ENCODE assay signal across 8 cellular contexts in genomic region chr3:55486101-55486856, GRCh38. TPM values are rescaled to one million over a fixed set of nuclear protein-coding genes. Genes with fewer than 3 reads are reported as not detected.
DNase-seq lines count a peak whose midpoint lies in the region; ATAC-seq and TF ChIP-seq lines count a peak whose summit lies in the region.

No MANE protein-coding gene starts in this region.

- no peak overlapping the region for H3K27ac Mint-ChIP-seq in central memory CD8-positive, alpha-beta T cell (ENCODE audit: low read depth)

- H3K36me3 ChIP-seq in right lobe of liver = no peaks in the 10 kb centered on the region
- no peaks in the 10 kb centered on the region for H3K36me3 ChIP-seq in tibial artery

- peaks cover 4% of the 10 kb centered on the region for H3K9me3 Mint-ChIP-seq in central memory CD8-positive, alpha-beta T cell

- TF ChIP-seq POLR2A in right lobe of liver (IDR thresholded peaks at IDR 0.05) = peak; percentile 49

- no peaks in the 10 kb centered on the region for H3K9me3 ChIP-seq in right lobe of liver
- H3K9me3 ChIP-seq in tibial artery = no peaks in the 10 kb centered on the region

- peak overlapping the region; percentile 18 for H3K4me3 Mint-ChIP-seq in central memory CD8-positive, alpha-beta T cell

- H3K27ac ChIP-seq in right lobe of liver (peak overlapping the region; percentile 25 to 88 (median 55)), tibial artery (no peak overlapping the region)

- ATAC-seq in central memory CD8-positive, alpha-beta T cell (replicated peaks; ENCODE audit: extremely low read depth, poor library complexity, severe bottlenecking) = no peak
- ATAC-seq in right lobe of liver (peak; percentile 41 to 47 (median 44)), GM19455 (IDR thresholded peaks at IDR 0.05; ENCODE audit: unreplicated experiment) (no peak), HG02759 (IDR thresholded peaks at IDR 0.05; ENCODE audit: unreplicated experiment) (no peak)

- H3K4me1 Mint-ChIP-seq in central memory CD8-positive, alpha-beta T cell = peaks cover 5% of the 10 kb centered on the region

- WGBS in right lobe of liver (ENCODE audit: insufficient coverage, low coverage, low lambda C conversion rate, missing lambda C conversion rate) = 0% methylated on average over 12 of the region's 49 CpGs

- no peaks in the 10 kb centered on the region for H3K36me3 Mint-ChIP-seq in central memory CD8-positive, alpha-beta T cell (ENCODE audit: insufficient read depth)

- H3K4me3 ChIP-seq in right lobe of liver = peak overlapping the region; percentile 63 to 85 (median 77)
- H3K4me3 ChIP-seq in tibial artery = peak overlapping the region; percentile 54 to 71

- intact Hi-C loops in right lobe of liver (cut with DNase I) (loop anchor here (10.0 kb wide), 3 partner anchors 259 to 769 kb away; no protein-coding TSS in a partner anchor), tibial artery (cut with DNase I; ENCODE audit: low total_unique reads) (loop anchor here (5.0 kb wide), 1 partner anchor 766 kb away; no protein-coding TSS in a partner anchor)

- peaks cover 78% of the 10 kb centered on the region for H3K27me3 Mint-ChIP-seq in central memory CD8-positive, alpha-beta T cell

- DNase-seq in D341Med (ENCODE audit: low spot score) (peak; percentile 45), NCI-H1105 (lab: John Stamatoyannopoulos, UW) (peak; percentile 45), right lobe of liver (peak; percentile 66 to 83 (median 83)), tibial artery (no peak), SIG-M5 treated with dmso at 0.1 percent for 504 hours (lab: John Stamatoyannopoulos, UW; ENCODE audit: unreplicated experiment) (no peak)
- DNase-seq in central memory CD8-positive, alpha-beta T cell (ENCODE audit: low spot score in 2 of 2) = no peak

- H3K4me1 ChIP-seq in right lobe of liver (no peaks in the 10 kb centered on the region), tibial artery (peaks cover 0 to 69% (median 52%) of the 10 kb centered on the region in 4 donors)

- TF ChIP-seq CTCF in right lobe of liver (IDR thresholded peaks at IDR 0.05) (no peak), tibial artery (IDR thresholded peaks at IDR 0.05) (no peak)

- H3K27me3 ChIP-seq in right lobe of liver (no peaks in the 10 kb centered on the region), tibial artery (peaks cover 0 to 90% of the 10 kb centered on the region in 2 donors)

RNA-seq across cellular contexts. Expression of gene WNT5A, which starts 0.8 kb away (rescaled TPM):
- total RNA-seq in right lobe of liver = 1 to 10 TPM in 5 of 6 experiments, under 1 TPM in 1; 0.64 to 3.6 (median 2.4) TPM

Comparison
In these comparisons a context has a peak if more than half of its experiments do, and no peak if none do; other contexts are left out.
1. DNase-seq: peak in D341Med (single experiment), NCI-H1105 (single experiment) and right lobe of liver (3 of 3); none in central memory CD8-positive, alpha-beta T cell (0 of 2), tibial artery (0 of 2) and SIG-M5 treated with dmso at 0.1 percent for 504 hours (single experiment).
2. ATAC-seq: peak in right lobe of liver (4 of 4); none in central memory CD8-positive, alpha-beta T cell (single experiment), GM19455 (single experiment) and HG02759 (single experiment).
3. H3K27ac ChIP-seq: peak in right lobe of liver (3 of 3); none in tibial artery (0 of 2).